ENCODE assay signal across 34 cellular contexts in the genomic region with DNA sequence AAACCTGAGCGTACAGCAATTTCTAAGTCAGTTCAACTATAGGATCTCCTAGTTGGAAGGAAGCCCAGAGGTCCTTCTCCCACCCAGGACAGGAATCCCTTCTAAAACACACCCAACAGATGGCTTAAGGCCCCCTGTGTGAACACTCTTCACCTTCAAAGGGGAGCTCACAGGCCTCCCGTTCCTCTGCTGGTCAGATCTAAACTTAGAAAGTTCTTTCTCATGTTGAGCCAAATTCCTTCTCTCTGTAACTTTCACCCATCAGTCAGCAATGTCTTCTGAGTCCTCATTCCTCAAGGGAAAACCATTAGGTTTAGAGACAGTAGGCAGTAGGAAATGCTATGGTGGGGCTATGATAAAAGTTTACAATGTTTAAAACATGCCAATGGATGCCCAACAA.
"Had no signal": no experiment of that assay in that cellular context is flagged by ENCODE, and none has a peak within 500 bp of the region (broad histone marks: within the 10 kb centered on the region; RNA-seq: fewer than 3 reads in every experiment).

No MANE protein-coding gene starts in this region.

- H3K27ac Mint-ChIP-seq: activated CD4-positive, alpha-beta memory T cell treated with anti-CD3 and anti-CD28 coated beads for 36 hours; activated CD4-positive, alpha-beta T cell treated with anti-CD3 and anti-CD28 coated beads, Interleukin-2, amount 10 ng/mL, durations not matched to agents 24 days and 14 days; activated naive CD4-positive, alpha-beta T cell treated with anti-CD3 and anti-CD28 coated beads for 36 hours; activated naive CD8-positive, alpha-beta T cell treated with anti-CD3 and anti-CD28 coated beads, Interleukin-2, amount 10 ng/mL, durations not matched to agents 7 days and 5 days; activated T-helper 1 cell treated with anti-CD3 and anti-CD28 coated beads, Interleukin-12 subunit alpha, Interleukin-12 subunit beta, Interleukin-2, Interleukin-4 antibody, amounts not matched to agents 30 ng/mL and 10 ng/mL and 1 ng/mL, durations not matched to agents 14 hours and 24 hours and 36 hours; naive B cell; stimulated activated memory B cell treated with anti-CD40 and anti-IgM and Interleukin-4, amounts not matched to agents 10 μg/mL and 1 μg/mL and 100 μg/mL, for 72 hours; stimulated activated naive CD8-positive, alpha-beta T cell treated with anti-CD3 and anti-CD28 coated beads, Interleukin-15, amount 100 ng/mL, for 72 hours; type B pancreatic cell had no signal

- H3K36me3 Mint-ChIP-seq: type B pancreatic cell had no signal

- H3K27me3 ChIP-seq: ascending aorta, dorsolateral prefrontal cortex, gastrocnemius medialis, pancreas, sigmoid colon, vagina had no signal

- H3K4me1 ChIP-seq: ascending aorta, gastrocnemius medialis, left ventricle myocardium inferior, pancreas, prostate gland, vagina had no signal

- H3K9me3 ChIP-seq: gastrocnemius medialis, pancreas, prostate gland, vagina had no signal

- DNase-seq: activated CD4-positive, alpha-beta memory T cell treated with anti-CD3 and anti-CD28 coated beads for 36 hours; activated CD4-positive, alpha-beta T cell treated with anti-CD3 and anti-CD28 coated beads, Interleukin-2, amount 10 ng/mL, durations not matched to agents 24 days and 14 days; activated CD4-positive, CD25-positive, alpha-beta regulatory T cell treated with anti-CD3 and anti-CD28 coated beads, Interleukin-2, amount 50 U/mL, for 72 hours; activated CD8-positive, alpha-beta memory T cell treated with anti-CD3 and anti-CD28 coated beads, Interleukin-2, amount 50 U/mL, for 4 hours; activated effector memory CD4-positive, alpha-beta T cell treated with anti-CD3 and anti-CD28 coated beads, Interleukin-2, amount 50 U/mL, for 16 hours; activated naive CD4-positive, alpha-beta T cell treated with anti-CD3 and anti-CD28 coated beads for 36 hours; activated naive CD8-positive, alpha-beta T cell treated with anti-CD3 and anti-CD28 coated beads, Interleukin-2, amount 10 ng/mL, durations not matched to agents 7 days and 5 days; activated T-cell treated with anti-CD3 and anti-CD28 coated beads, Interleukin-2, amount 50 U/mL, for 1 hour; dorsolateral prefrontal cortex; effector memory CD4-positive, alpha-beta T cell; gastrocnemius medialis; glutamatergic neuron; islet precursor cell; left ventricle myocardium inferior; mesendoderm; mucosa of descending colon; naive B cell; pancreas; retina; sigmoid colon; stimulated activated CD4-positive, alpha-beta T cell treated with anti-CD3 and anti-CD28 coated beads, Interleukin-1b, Interleukin-23, amount 100 ng/mL, for 48 hours; stimulated activated CD4-positive, alpha-beta T cell treated with anti-CD3 and anti-CD28 coated beads, Interleukin-4, amount 100 ng/mL, for 4 hours; stimulated activated CD8-positive, alpha-beta memory T cell treated with anti-CD3 and anti-CD28 coated beads, Interleukin-4, amount 100 ng/mL, for 48 hours; stimulated activated naive CD8-positive, alpha-beta T cell treated with anti-CD3 and anti-CD28 coated beads, Interleukin-15, amount 100 ng/mL, for 72 hours; substantia nigra had no signal

- H3K27me3 Mint-ChIP-seq: activated CD4-positive, alpha-beta memory T cell treated with anti-CD3 and anti-CD28 coated beads for 36 hours; activated naive CD8-positive, alpha-beta T cell treated with anti-CD3 and anti-CD28 coated beads, Interleukin-2, amount 10 ng/mL, durations not matched to agents 7 days and 5 days; stimulated activated memory B cell treated with anti-CD40 and anti-IgM and Interleukin-4, amounts not matched to agents 10 μg/mL and 1 μg/mL and 100 μg/mL, for 72 hours; stimulated activated naive CD8-positive, alpha-beta T cell treated with anti-CD3 and anti-CD28 coated beads, Interleukin-15, amount 100 ng/mL, for 72 hours; type B pancreatic cell had no signal

- H3K27ac ChIP-seq: ascending aorta, coronary artery, dorsolateral prefrontal cortex, gastrocnemius medialis, left ventricle myocardium inferior, pancreas, prostate gland, sigmoid colon, vagina had no signal

- FAIRE-seq: pancreas had no signal

- H3K36me3 ChIP-seq: ascending aorta, gastrocnemius medialis, left ventricle myocardium inferior, pancreas, prostate gland, sigmoid colon, vagina had no signal

- H3K4me3 Mint-ChIP-seq: activated CD4-positive, alpha-beta memory T cell treated with anti-CD3 and anti-CD28 coated beads for 36 hours; activated CD4-positive, alpha-beta T cell treated with anti-CD3 and anti-CD28 coated beads, Interleukin-2, amount 10 ng/mL, durations not matched to agents 24 days and 14 days; activated naive CD4-positive, alpha-beta T cell treated with anti-CD3 and anti-CD28 coated beads for 36 hours; activated naive CD8-positive, alpha-beta T cell treated with anti-CD3 and anti-CD28 coated beads, Interleukin-2, amount 10 ng/mL, durations not matched to agents 7 days and 5 days; activated T-helper 1 cell treated with anti-CD3 and anti-CD28 coated beads, Interleukin-12 subunit alpha, Interleukin-12 subunit beta, Interleukin-2, Interleukin-4 antibody, amounts not matched to agents 30 ng/mL and 10 ng/mL and 1 ng/mL, durations not matched to agents 14 hours and 24 hours and 36 hours; naive B cell; stimulated activated memory B cell treated with anti-CD40 and anti-IgM and Interleukin-4, amounts not matched to agents 10 μg/mL and 1 μg/mL and 100 μg/mL, for 72 hours; stimulated activated naive CD8-positive, alpha-beta T cell treated with anti-CD3 and anti-CD28 coated beads, Interleukin-15, amount 100 ng/mL, for 72 hours; type B pancreatic cell had no signal

- H3K4me3 ChIP-seq: ascending aorta, coronary artery, dorsolateral prefrontal cortex, gastrocnemius medialis, left ventricle myocardium inferior, lung, mucosa of descending colon, pancreas, prostate gland, sigmoid colon, smooth muscle cell, vagina had no signal

- ATAC-seq: gastrocnemius medialis; mucosa of descending colon; pancreas; stimulated activated memory B cell treated with anti-CD40 and anti-IgM and Interleukin-4, amounts not matched to agents 10 μg/mL and 1 μg/mL and 100 μg/mL, for 72 hours; stimulated activated naive CD8-positive, alpha-beta T cell treated with anti-CD3 and anti-CD28 coated beads, Interleukin-15, amount 100 ng/mL, for 72 hours had no signal
